In genomic region chr1:54254055-54254454, GRCh38 we compare ENCODE assay signal across 13 cellular contexts. TPM values are rescaled to one million over a fixed set of nuclear protein-coding genes. Genes with fewer than 3 reads are reported as not detected.
A peak's percentile ranks its signal among the peaks of the same experiment; 100 is the strongest.
DNase-seq lines count a peak whose midpoint lies in the region; ATAC-seq and TF ChIP-seq lines count a peak whose summit lies in the region.
"Had no signal": no experiment of that assay in that cellular context is flagged by ENCODE, and none has a peak within 500 bp of the region (broad histone marks: within the 10 kb centered on the region; RNA-seq: fewer than 3 reads in every experiment).

No MANE protein-coding gene starts in this region.

- no peak for DNase-seq in CD4-positive, alpha-beta T cell
- peak; percentile 91 for DNase-seq in NCI-H1105 treated with DMSO at 0.1 percent for 48 hours (lab: John Stamatoyannopoulos, UW)
- DNase-seq in WTC11 (ENCODE audit: low spot score) = no peak
- peak; percentile 67 for DNase-seq in islet precursor cell
- DNase-seq in SW 1271 (lab: John Stamatoyannopoulos, UW) = no peak
- no peak for DNase-seq in Calu3
- no peak for DNase-seq in germinal center (ENCODE audit: low spot score)
- DNase-seq: activated CD4-positive, CD25-positive, alpha-beta regulatory T cell treated with anti-CD3 and anti-CD28 coated beads, Interleukin-2, amount 50 U/mL, for 72 hours; DMS79; NCI-H446 treated with DMSO at 0.1 percent for 48 hours had no signal

- no peaks in the 10 kb centered on the region for H3K4me1 Mint-ChIP-seq in CD4-positive, alpha-beta T cell (ENCODE audit: low read depth)
- H3K4me1 Mint-ChIP-seq in WTC11 (peaks cover 30% of the 10 kb centered on the region), Calu3 (ENCODE audit: low read depth, unreplicated experiment) (peaks cover 9% of the 10 kb centered on the region)

- TF ChIP-seq CTCF in CD4-positive, alpha-beta T cell (IDR thresholded peaks at IDR 0.05) = no peak
- TF ChIP-seq CTCF in WTC11 (IDR thresholded peaks at IDR 0.05) = no peak
- TF ChIP-seq CTCF in Calu3 (IDR thresholded peaks at IDR 0.05; ENCODE audit: unreplicated experiment) = no peak

- H3K36me3 Mint-ChIP-seq in CD4-positive, alpha-beta T cell (ENCODE audit: low read depth) = peaks cover 47% of the 10 kb centered on the region
- no peaks in the 10 kb centered on the region; the same call in 1 of the 2 replicates for H3K36me3 Mint-ChIP-seq in WTC11
- H3K36me3 Mint-ChIP-seq in Calu3 (ENCODE audit: insufficient read depth, unreplicated experiment) = no peaks in the 10 kb centered on the region

- no peaks in the 10 kb centered on the region for H3K27me3 ChIP-seq in CD4-positive, alpha-beta T cell (ENCODE audit: control insufficient read depth, insufficient read depth, low read length)
- H3K27me3 ChIP-seq: cardiac muscle cell had no signal

- intact Hi-C loops in CD4-positive, alpha-beta T cell (cut with DNase I, micrococcal nuclease) = no loop called here
- intact Hi-C loops in Calu3 (cut with micrococcal nuclease; ENCODE audit: unreplicated experiment) = no loop called here

- ATAC-seq in CD4-positive, alpha-beta T cell (ENCODE audit: poor library complexity) = no peak
- ATAC-seq in WTC11 (no peak), GM21390 (IDR thresholded peaks at IDR 0.05; ENCODE audit: unreplicated experiment) (no peak)

- POLR2A ChIA-PET in CD4-positive, alpha-beta T cell (lab: Charles Lee) = no interaction called here
- POLR2A ChIA-PET in WTC11 (lab: Charles Lee) = no interaction called here

- no TSS peak for BruUV-seq in Calu3 (replicated peaks; lab: Mats Ljungman, UMichigan)

- no peaks in the 10 kb centered on the region for H3K9me3 Mint-ChIP-seq in CD4-positive, alpha-beta T cell
- H3K9me3 Mint-ChIP-seq in WTC11 (no peaks in the 10 kb centered on the region), Calu3 (ENCODE audit: low read depth, unreplicated experiment) (no peaks in the 10 kb centered on the region)
- H3K9me3 Mint-ChIP-seq: stimulated activated naive CD8-positive, alpha-beta T cell treated with anti-CD3 and anti-CD28 coated beads, Interleukin-15, Interleukin-2, amounts not matched to agents 100 ng/mL and 50 ng/mL, for 24 hours had no signal

- H3K27ac ChIP-seq in CD4-positive, alpha-beta T cell (ENCODE audit: low read depth, low read length) = no peak overlapping the region
- H3K27ac ChIP-seq: cardiac muscle cell had no signal

- H3K9me3 ChIP-seq in CD4-positive, alpha-beta T cell (ENCODE audit: control insufficient read depth, low read length) = no peaks in the 10 kb centered on the region

- CTCF ChIA-PET in CD4-positive, alpha-beta T cell (lab: Charles Lee) = no interaction called here
- CTCF ChIA-PET in WTC11 (lab: Charles Lee) = interaction anchor here (0.9 kb wide), 1 partner anchor 60 kb away, joined by 3 read pairs; no protein-coding TSS in a partner anchor
- CTCF ChIA-PET in Calu3 (lab: Charles Lee) = no interaction called here

- no peak overlapping the region for H3K4me3 Mint-ChIP-seq in CD4-positive, alpha-beta T cell
- no peak overlapping the region for H3K4me3 Mint-ChIP-seq in WTC11
- H3K4me3 Mint-ChIP-seq in Calu3 (ENCODE audit: low read depth, unreplicated experiment) = no peak overlapping the region
- H3K4me3 Mint-ChIP-seq: stimulated activated naive CD8-positive, alpha-beta T cell treated with anti-CD3 and anti-CD28 coated beads, Interleukin-15, Interleukin-2, amounts not matched to agents 100 ng/mL and 50 ng/mL, for 24 hours had no signal

- no peaks in the 10 kb centered on the region for H3K27me3 Mint-ChIP-seq in CD4-positive, alpha-beta T cell
- H3K27me3 Mint-ChIP-seq in WTC11 (ENCODE audit: low read depth) (no peaks in the 10 kb centered on the region), Calu3 (ENCODE audit: unreplicated experiment) (no peaks in the 10 kb centered on the region)
- H3K27me3 Mint-ChIP-seq: stimulated activated naive CD8-positive, alpha-beta T cell treated with anti-CD3 and anti-CD28 coated beads, Interleukin-15, Interleukin-2, amounts not matched to agents 100 ng/mL and 50 ng/mL, for 24 hours had no signal

- H3K27ac Mint-ChIP-seq in CD4-positive, alpha-beta T cell = peak overlapping the region; percentile 4
- H3K27ac Mint-ChIP-seq in WTC11 = peak overlapping the region; percentile 68
- H3K27ac Mint-ChIP-seq in Calu3 (ENCODE audit: unreplicated experiment) = no peak overlapping the region
- H3K27ac Mint-ChIP-seq: stimulated activated naive CD8-positive, alpha-beta T cell treated with anti-CD3 and anti-CD28 coated beads, Interleukin-15, Interleukin-2, amounts not matched to agents 100 ng/mL and 50 ng/mL, for 24 hours had no signal

TF ChIP-seq in WTC11, 78 proteins besides CTCF, POLR2A, EP300 and RAD21:
- no peak for TF ChIP-seq ATF1 (CRISPR knock-in tag; IDR thresholded peaks at IDR 0.05)
- no peak for TF ChIP-seq PRRX2 (CRISPR knock-in tag; IDR thresholded peaks at IDR 0.05)
- no peak for TF ChIP-seq OVOL2 (CRISPR knock-in tag; IDR thresholded peaks at IDR 0.05; ENCODE audit: borderline replicate concordance)
- TF ChIP-seq CBFB (CRISPR knock-in tag; IDR thresholded peaks at IDR 0.05; ENCODE audit: low read depth) = no peak
- TF ChIP-seq NFYB (CRISPR knock-in tag; conservative IDR thresholded peaks at IDR 0.05; ENCODE audit: low read depth) = no peak
- TF ChIP-seq E2F4 (CRISPR knock-in tag; IDR thresholded peaks at IDR 0.05; ENCODE audit: borderline replicate concordance, low read depth) = no peak

RNA-seq across cellular contexts. Expression of gene MRPL37, which starts 54.1 kb away (rescaled TPM):
- 10 to 100 TPM; 24.0 to 24.4 TPM for total RNA-seq in CD4-positive, alpha-beta T cell
- total RNA-seq in WTC11 (2021) (125 to 143 TPM (median 130 TPM) in 3 replicates), Calu3 (2022) (94.2 and 105 TPM in 2 replicates)

RNA-seq across cellular contexts. Expression of gene CYB5RL, which starts 54.2 kb away (rescaled TPM):
- 1 to 10 TPM; 2.0 to 2.1 TPM for total RNA-seq in CD4-positive, alpha-beta T cell
- total RNA-seq in WTC11 (2021) = 13.1 to 14.2 TPM (median 13.4 TPM) in 3 replicates
- 12.9 and 14.5 TPM in 2 replicates for total RNA-seq in Calu3 (2022)

Comparison
In these comparisons a context has a peak if more than half of its experiments do, and no peak if none do; other contexts are left out.
1. DNase-seq: peak in NCI-H1105 treated with DMSO at 0.1 percent for 48 hours (single experiment) and islet precursor cell (single experiment); none in CD4-positive, alpha-beta T cell (0 of 10), WTC11 (single experiment), SW 1271 (0 of 2), Calu3 (single experiment) and germinal center (single experiment).